In the genomic region with DNA sequence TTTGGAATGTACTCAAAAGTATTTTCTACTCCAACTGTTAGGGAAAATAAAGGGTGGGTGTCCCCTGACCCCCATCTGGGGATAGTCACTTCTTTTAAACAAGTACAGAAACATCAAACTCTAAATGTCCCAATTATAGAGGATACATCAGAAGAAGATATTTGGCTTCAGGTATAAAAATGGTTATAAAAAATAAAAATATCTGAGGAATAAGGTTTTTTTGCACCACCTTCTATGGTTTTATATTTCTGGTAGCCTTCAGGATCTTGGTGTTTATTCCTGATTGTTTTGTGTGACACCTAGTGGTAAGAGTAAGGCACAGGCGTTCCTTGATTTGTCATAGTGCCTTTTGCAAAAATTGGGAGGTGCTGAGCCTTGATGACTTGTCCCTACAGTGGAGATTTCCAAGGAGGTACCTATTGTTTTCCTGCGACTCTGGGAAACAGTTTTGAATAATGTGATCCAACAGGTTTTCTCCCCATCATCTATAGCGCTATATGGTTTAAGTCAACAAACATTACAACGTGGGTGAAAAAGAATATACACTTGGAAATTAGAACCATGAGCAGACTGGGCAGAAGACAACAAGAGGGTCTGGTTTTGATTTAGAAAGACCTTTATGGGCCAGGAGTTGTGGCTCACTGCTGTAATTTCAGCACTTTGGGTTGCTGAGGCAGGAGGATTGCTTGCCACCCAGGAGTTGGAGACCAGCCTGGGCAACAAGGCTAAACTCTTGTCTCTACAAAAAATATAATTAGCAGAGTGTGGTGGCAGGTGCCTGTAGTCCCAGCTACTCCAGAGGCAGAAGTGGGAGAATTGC, we compare ENCODE assay signal across 8 cellular contexts. TPM values are rescaled to one million over a fixed set of nuclear protein-coding genes. Genes with fewer than 3 reads are reported as not detected.
DNase-seq lines count a peak whose midpoint lies in the region; ATAC-seq and TF ChIP-seq lines count a peak whose summit lies in the region.

No MANE protein-coding gene starts in this region.

- 0 out of 2 replicates have a peak, but pooled peaks cover 2% of the 10 kb centered on the region for H3F3A ChIP-seq in MM.1S (ENCODE audit: insufficient read depth, low read length)

- H3K4me3 Mint-ChIP-seq in activated T-cell treated with anti-CD3 and anti-CD28 coated beads, Interleukin-2, amount 50 U/mL, for 24 hours = no peak overlapping the region
- peak overlapping the region; percentile 97 for H3K4me3 Mint-ChIP-seq in neural crest cell

- H3K79me2 ChIP-seq in MM.1S (ENCODE audit: low read length) = peaks cover 16% of the 10 kb centered on the region

- peak overlapping the region; percentile 82; the same call in 1 of the 2 replicates for H3K4me2 ChIP-seq in MM.1S (ENCODE audit: low read depth, low read length)

- H3K4me1 ChIP-seq in MM.1S (ENCODE audit: low read length) (peaks cover 22% of the 10 kb centered on the region), RWPE2 (ENCODE audit: insufficient read depth, poor library complexity, severe bottlenecking) (peaks cover 30% of the 10 kb centered on the region)

- H3K36me3 ChIP-seq in MM.1S (replicated peaks; ENCODE audit: insufficient read depth, low read length) (peaks cover 8% of the 10 kb centered on the region), RWPE2 (ENCODE audit: low read depth) (peaks cover 17% of the 10 kb centered on the region)

- H3K9me2 ChIP-seq in MM.1S (replicated peaks; ENCODE audit: insufficient read depth, low read length) = no peaks in the 10 kb centered on the region

- H3K27me3 ChIP-seq in MM.1S (replicated peaks; ENCODE audit: insufficient read depth, low read length) = no peaks in the 10 kb centered on the region
- H3K27me3 ChIP-seq in RWPE2 (ENCODE audit: insufficient read depth, poor library complexity, severe bottlenecking) = no peaks in the 10 kb centered on the region

- H4K20me1 ChIP-seq in MM.1S (ENCODE audit: insufficient read depth, low read length) = no peaks in the 10 kb centered on the region

- H2AFZ ChIP-seq in MM.1S (ENCODE audit: low read length) = no peak overlapping the region

- TF ChIP-seq CTCF in MM.1S (IDR thresholded peaks at IDR 0.05; ENCODE audit: low read length) = peak; percentile 56
- peak; percentile 98 for TF ChIP-seq CTCF in RWPE2 (IDR thresholded peaks at IDR 0.05; ENCODE audit: poor library complexity, severe bottlenecking)
- TF ChIP-seq CTCF in neural crest cell (conservative IDR thresholded peaks at IDR 0.05) = peak; percentile 86

- H3K9ac ChIP-seq in MM.1S (ENCODE audit: low read length) = no peak overlapping the region

- H3K4me3 ChIP-seq in MM.1S (ENCODE audit: low read length) = no peak overlapping the region
- H3K4me3 ChIP-seq in RWPE2 (ENCODE audit: severe bottlenecking) = no peak overlapping the region

- no peak for DNase-seq in activated T-cell treated with anti-CD3 and anti-CD28 coated beads, Interleukin-2, amount 50 U/mL, for 24 hours
- DNase-seq in activated T-cell treated with anti-CD3 and anti-CD28 coated beads for 4 hours (no peak), MM.1S (peak; percentile 47), RWPE2 (ENCODE audit: low spot score) (no peak), epidermal melanocyte (ENCODE audit: insufficient read length, low spot score) (peak; percentile 68), neural crest cell (ENCODE audit: low read depth, low spot score) (no peak)

- H3K27ac Mint-ChIP-seq in activated T-cell treated with anti-CD3 and anti-CD28 coated beads, Interleukin-2, amount 50 U/mL, for 24 hours = peak overlapping the region; percentile 99
- H3K27ac Mint-ChIP-seq in neural crest cell (ENCODE audit: unreplicated experiment) = no peak overlapping the region

- H3K9me3 Mint-ChIP-seq in activated T-cell treated with anti-CD3 and anti-CD28 coated beads, Interleukin-2, amount 50 U/mL, for 24 hours = no peaks in the 10 kb centered on the region
- no peaks in the 10 kb centered on the region for H3K9me3 Mint-ChIP-seq in neural crest cell

- ATAC-seq in RWPE2 (ENCODE audit: low read depth) = no peak
- ATAC-seq in HG03039 (IDR thresholded peaks at IDR 0.05; ENCODE audit: unreplicated experiment) = no peak
- no peak for ATAC-seq in HG03139 (IDR thresholded peaks at IDR 0.05; ENCODE audit: unreplicated experiment)

- H3K27me3 Mint-ChIP-seq in activated T-cell treated with anti-CD3 and anti-CD28 coated beads, Interleukin-2, amount 50 U/mL, for 24 hours = no peaks in the 10 kb centered on the region
- H3K27me3 Mint-ChIP-seq in neural crest cell (ENCODE audit: low read depth) = no peaks in the 10 kb centered on the region

- H3K9me3 ChIP-seq in MM.1S (replicated peaks; ENCODE audit: insufficient read depth, low read length) = no peaks in the 10 kb centered on the region
- no peaks in the 10 kb centered on the region for H3K9me3 ChIP-seq in RWPE2 (ENCODE audit: severe bottlenecking)

- peaks cover 23% of the 10 kb centered on the region for H3K36me3 Mint-ChIP-seq in activated T-cell treated with anti-CD3 and anti-CD28 coated beads, Interleukin-2, amount 50 U/mL, for 24 hours (ENCODE audit: low read depth)
- no peaks in the 10 kb centered on the region for H3K36me3 Mint-ChIP-seq in neural crest cell (ENCODE audit: low read depth)

- H3K27ac ChIP-seq in MM.1S (ENCODE audit: low read length) (no peak overlapping the region), RWPE2 (ENCODE audit: poor library complexity, severe bottlenecking) (peak overlapping the region; percentile 93)

- peaks cover 38% of the 10 kb centered on the region for H3K4me1 Mint-ChIP-seq in activated T-cell treated with anti-CD3 and anti-CD28 coated beads, Interleukin-2, amount 50 U/mL, for 24 hours (ENCODE audit: low read depth)
- peaks cover 22% of the 10 kb centered on the region for H3K4me1 Mint-ChIP-seq in neural crest cell

RNA-seq across cellular contexts. Expression of a gene that starts 2.5 kb away (rescaled TPM):
- total RNA-seq in neural crest cell = 30.3 and 31.2 TPM in 2 replicates

Comparison
In these comparisons a context has a peak if more than half of its experiments do, and no peak if none do; other contexts are left out.
1. DNase-seq: peak in MM.1S (single experiment) and epidermal melanocyte (single experiment); none in activated T-cell treated with anti-CD3 and anti-CD28 coated beads, Interleukin-2, amount 50 U/mL, for 24 hours (single experiment), activated T-cell treated with anti-CD3 and anti-CD28 coated beads for 4 hours (single experiment), RWPE2 (single experiment) and neural crest cell (single experiment).
2. Peak in every context shown above with its lines, with median percentiles within 50 percentile points of each other: CTCF ChIP-seq.